Comparison of ENCODE assay signal across 11 cellular contexts in genomic region chrX:40090961-40091360, GRCh38. TPM values are rescaled to one million over a fixed set of nuclear protein-coding genes. Genes with fewer than 3 reads are reported as not detected.
DNase-seq lines count a peak whose midpoint lies in the region; ATAC-seq lines count a peak whose summit lies in the region.
"Had no signal": no experiment of that assay in that cellular context is flagged by ENCODE, and none has a peak within 500 bp of the region (broad histone marks: within the 10 kb centered on the region; RNA-seq: fewer than 3 reads in every experiment).

No MANE protein-coding gene starts in this region.

- no peak overlapping the region for H4K5ac ChIP-seq in mesendoderm (ENCODE audit: low read length)

- no peaks in the 10 kb centered on the region for H3K9me3 Mint-ChIP-seq in stimulated activated naive CD8-positive, alpha-beta T cell treated with anti-CD3 and anti-CD28 coated beads, Interleukin-15, Interleukin-2, amounts not matched to agents 100 ng/mL and 50 ng/mL, for 24 hours
- no peaks in the 10 kb centered on the region for H3K9me3 Mint-ChIP-seq in activated naive CD8-positive, alpha-beta T cell treated with anti-CD3 and anti-CD28 coated beads for 36 hours

- H3K79me2 ChIP-seq in mesendoderm (ENCODE audit: control insufficient read depth, insufficient read depth, low read length) = peaks cover 64% of the 10 kb centered on the region

- H2BK120ac ChIP-seq in mesendoderm (ENCODE audit: low read depth, low read length) = no peak overlapping the region

- no peak overlapping the region for H2AK5ac ChIP-seq in mesendoderm (ENCODE audit: low read length)

- peak overlapping the region; percentile 57 for H3K27ac ChIP-seq in mesendoderm (ENCODE audit: low read depth, low read length)
- H3K27ac ChIP-seq: colonic mucosa had no signal

- no CpG with 5 or more reads among the region's 7 CpGs for WGBS in mesendoderm (ENCODE audit: extremely low coverage, insufficient coverage, low lambda C conversion rate)

- H3K4me1 ChIP-seq in mesendoderm (ENCODE audit: control insufficient read depth, low read depth, low read length) = peaks cover 9% of the 10 kb centered on the region

- H3K4me2 ChIP-seq in mesendoderm (ENCODE audit: low read length) = peak overlapping the region; percentile 29

- no peaks in the 10 kb centered on the region for H3K36me3 ChIP-seq in mesendoderm (ENCODE audit: control insufficient read depth, insufficient read depth, low read length)
- H3K36me3 ChIP-seq: colonic mucosa had no signal

- no peaks in the 10 kb centered on the region for H3K27me3 ChIP-seq in mesendoderm (ENCODE audit: insufficient read depth, low read length, poor library complexity)

- peak overlapping the region; percentile 61 for H3K4me3 Mint-ChIP-seq in stimulated activated naive CD8-positive, alpha-beta T cell treated with anti-CD3 and anti-CD28 coated beads, Interleukin-15, Interleukin-2, amounts not matched to agents 100 ng/mL and 50 ng/mL, for 24 hours
- peak overlapping the region; percentile 47 for H3K4me3 Mint-ChIP-seq in activated naive CD8-positive, alpha-beta T cell treated with anti-CD3 and anti-CD28 coated beads for 36 hours

- H3K18ac ChIP-seq in mesendoderm (ENCODE audit: low read length) = peak overlapping the region; percentile 97

- peaks cover 4% of the 10 kb centered on the region for H3K36me3 Mint-ChIP-seq in stimulated activated naive CD8-positive, alpha-beta T cell treated with anti-CD3 and anti-CD28 coated beads, Interleukin-15, Interleukin-2, amounts not matched to agents 100 ng/mL and 50 ng/mL, for 24 hours (ENCODE audit: low read depth)
- peaks cover 11% of the 10 kb centered on the region for H3K36me3 Mint-ChIP-seq in activated naive CD8-positive, alpha-beta T cell treated with anti-CD3 and anti-CD28 coated beads for 36 hours

- no peaks in the 10 kb centered on the region for H3K79me1 ChIP-seq in mesendoderm (ENCODE audit: low read length)

- no peak overlapping the region for H3K4me3 ChIP-seq in mesendoderm (ENCODE audit: low read length)

- no peak overlapping the region for H2BK15ac ChIP-seq in mesendoderm (replicated peaks; ENCODE audit: low read depth)

- peak overlapping the region; percentile 56 for H3K9ac ChIP-seq in mesendoderm (ENCODE audit: low read length)

- no peaks in the 10 kb centered on the region for H3K27me3 Mint-ChIP-seq in stimulated activated naive CD8-positive, alpha-beta T cell treated with anti-CD3 and anti-CD28 coated beads, Interleukin-15, Interleukin-2, amounts not matched to agents 100 ng/mL and 50 ng/mL, for 24 hours
- no peaks in the 10 kb centered on the region for H3K27me3 Mint-ChIP-seq in activated naive CD8-positive, alpha-beta T cell treated with anti-CD3 and anti-CD28 coated beads for 36 hours

- no peak overlapping the region for H4K8ac ChIP-seq in mesendoderm (ENCODE audit: low read depth, low read length)

- peaks cover 70% of the 10 kb centered on the region for H3K4me1 Mint-ChIP-seq in stimulated activated naive CD8-positive, alpha-beta T cell treated with anti-CD3 and anti-CD28 coated beads, Interleukin-15, Interleukin-2, amounts not matched to agents 100 ng/mL and 50 ng/mL, for 24 hours (ENCODE audit: low read depth)
- peaks cover 45% of the 10 kb centered on the region for H3K4me1 Mint-ChIP-seq in activated naive CD8-positive, alpha-beta T cell treated with anti-CD3 and anti-CD28 coated beads for 36 hours

- H3K56ac ChIP-seq in mesendoderm (ENCODE audit: low read length) = peak overlapping the region; percentile 88

- H3K4ac ChIP-seq in mesendoderm (ENCODE audit: low read depth, low read length) = no peak overlapping the region

- no peak for DNase-seq in stimulated activated naive CD8-positive, alpha-beta T cell treated with anti-CD3 and anti-CD28 coated beads, Interleukin-15, Interleukin-2, amounts not matched to agents 100 U/mL and 50 U/mL, for 24 hours
- no peak for DNase-seq in activated naive CD8-positive, alpha-beta T cell treated with anti-CD3 and anti-CD28 coated beads for 36 hours
- DNase-seq in mesendoderm = no peak
- DNase-seq in activated effector memory CD4-positive, alpha-beta T cell treated with Interleukin-2 at 50 U/mL for 16 hours = no peak
- no peak for DNase-seq in SIG-M5 treated with dmso at 0.1 percent for 504 hours (lab: John Stamatoyannopoulos, UW; ENCODE audit: unreplicated experiment)
- DNase-seq: COR-L47, NCI-H1105 treated with DMSO at 0.1 percent for 48 hours had no signal

- H3K27ac Mint-ChIP-seq in stimulated activated naive CD8-positive, alpha-beta T cell treated with anti-CD3 and anti-CD28 coated beads, Interleukin-15, Interleukin-2, amounts not matched to agents 100 ng/mL and 50 ng/mL, for 24 hours = no peak overlapping the region
- no peak overlapping the region for H3K27ac Mint-ChIP-seq in activated naive CD8-positive, alpha-beta T cell treated with anti-CD3 and anti-CD28 coated beads for 36 hours

- no peak overlapping the region for H3K23ac ChIP-seq in mesendoderm (ENCODE audit: low read length)

- no peak for ATAC-seq in stimulated activated naive CD8-positive, alpha-beta T cell treated with anti-CD3 and anti-CD28 coated beads, Interleukin-15, Interleukin-2, amounts not matched to agents 100 U/mL and 50 U/mL, for 24 hours
- ATAC-seq in HG03565 (IDR thresholded peaks at IDR 0.05; ENCODE audit: unreplicated experiment) (no peak), HG02571 (IDR thresholded peaks at IDR 0.05; ENCODE audit: unreplicated experiment) (no peak)

- no peak overlapping the region for H2BK5ac ChIP-seq in mesendoderm (ENCODE audit: low read length)

RNA-seq across cellular contexts. Expression of gene BCOR, which starts 6.8 kb away (rescaled TPM):
- 10 to 100 TPM; 32.3 to 36.0 TPM for total RNA-seq in activated naive CD8-positive, alpha-beta T cell treated with anti-CD3 and anti-CD28 coated beads for 36 hours
- 14.6 TPM for polyA plus RNA-seq in mesendoderm (2013, experiment 1 of 2)
- polyA plus RNA-seq in mesendoderm (2013, experiment 2 of 2) = 14.9 TPM
